Comparison of ENCODE assay signal across 12 cellular contexts in the genomic region with DNA sequence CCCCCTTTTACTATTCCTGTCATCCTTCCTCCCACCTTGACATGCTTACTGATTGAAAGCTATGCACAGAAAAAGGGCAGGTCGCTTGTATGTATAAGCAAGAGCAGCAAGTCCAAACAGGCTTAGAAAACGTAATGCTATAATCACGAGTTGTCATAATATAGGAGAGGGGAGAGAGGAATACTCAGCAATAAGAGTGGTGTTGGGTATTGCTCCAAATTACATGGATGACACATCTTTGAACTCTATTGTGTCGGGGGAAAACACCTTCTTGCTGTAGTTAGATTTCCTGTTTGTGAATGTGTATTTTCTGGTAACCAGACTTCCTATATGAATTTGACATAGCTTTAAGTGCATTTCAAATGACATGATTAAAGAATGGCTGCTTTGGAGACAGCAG.
A peak's percentile ranks its signal among the peaks of the same experiment; 100 is the strongest.
DNase-seq lines count a peak whose midpoint lies in the region; ATAC-seq and TF ChIP-seq lines count a peak whose summit lies in the region.
"Had no signal": no experiment of that assay in that cellular context is flagged by ENCODE, and none has a peak within 500 bp of the region (broad histone marks: within the 10 kb centered on the region; RNA-seq: fewer than 3 reads in every experiment).

No MANE protein-coding gene starts in this region.

- in situ Hi-C loops in KBM-7 (cut with MboI; ENCODE audit: low pct_unique_long_range_greater_than_20kb, low sequenced_read_pairs), result no loop called here

- ATAC-seq in GM18502 (IDR thresholded peaks at IDR 0.05; ENCODE audit: poor library complexity, unreplicated experiment), result peak; percentile 67
- peak; percentile 78 for ATAC-seq in GM21529 (IDR thresholded peaks at IDR 0.05; ENCODE audit: unreplicated experiment)
- peak; percentile 47 for ATAC-seq in HG03378 (IDR thresholded peaks at IDR 0.05; ENCODE audit: unreplicated experiment)
- ATAC-seq: left ventricle myocardium superior had no signal

- H3K4me3 ChIP-seq in epithelial cell of esophagus (ENCODE audit: low read length), result no peak overlapping the region
- H3K4me3 ChIP-seq: ascending aorta had no signal

- DNase-seq in epithelial cell of esophagus (ENCODE audit: low read depth) (peak; percentile 98), NCI-H446 (lab: John Stamatoyannopoulos, UW) (no peak), KBM-7 (no peak), AG08395 (ENCODE audit: low spot score) (no peak)
- no peak for DNase-seq in activated CD4-positive, alpha-beta T cell treated with anti-CD3 and anti-CD28 coated beads for 48 hours
- DNase-seq: DMS 273 treated with DMSO at 0.1 percent for 48 hours; left ventricle myocardium superior; stimulated activated naive CD4-positive, alpha-beta T cell had no signal

- no peak for TF ChIP-seq CTCF in epithelial cell of esophagus (IDR thresholded peaks at IDR 0.05; ENCODE audit: insufficient read depth, low read depth, low read length, missing control alignments)
